ENCODE assay signal across 8 cellular contexts in genomic region chr19:55674841-55675660, GRCh38. TPM values are rescaled to one million over a fixed set of nuclear protein-coding genes. Genes with fewer than 3 reads are reported as not detected.
DNase-seq lines count a peak whose midpoint lies in the region; ATAC-seq and TF ChIP-seq lines count a peak whose summit lies in the region.

Gene EPN1 (plus strand): TSS chr19:55675226. CDS start chr19:55678628, 3,402 bp downstream.

- TF ChIP-seq CTCF in right atrium auricular region (IDR thresholded peaks at IDR 0.05) (no peak), psoas muscle (IDR thresholded peaks at IDR 0.05) (no peak)

- H3K36me3 ChIP-seq in right atrium auricular region (peaks cover 40% of the 10 kb centered on the region), psoas muscle (ENCODE audit: insufficient read depth in 1 of 2, low read depth in 1 of 2) (peaks cover 3 to 57% of the 10 kb centered on the region in 2 donors), urinary bladder (ENCODE audit: insufficient read depth) (peaks cover 5% of the 10 kb centered on the region)

- H3K27ac ChIP-seq in angular gyrus (ENCODE audit: low read depth, low read length) (peak within 1 kb of the TSS; percentile 68), right atrium auricular region (peak within 1 kb of the TSS; percentile 83 to 90), psoas muscle (peak within 1 kb of the TSS; percentile 95), urinary bladder (ENCODE audit: low read depth) (peak within 1 kb of the TSS; percentile 88)

- H3K4me1 ChIP-seq in right atrium auricular region = peaks cover 0 to 55% of the 10 kb centered on the region in 2 donors
- peaks cover 30% of the 10 kb centered on the region for H3K4me1 ChIP-seq in psoas muscle
- H3K4me1 ChIP-seq in urinary bladder (ENCODE audit: insufficient read depth) = no peaks in the 10 kb centered on the region

- intact Hi-C loops in psoas muscle (cut with DNase I) = no loop called here

- 0 to 1% (median 0%) methylated on average over 60 to 101 of the region's 101 CpGs for WGBS in psoas muscle, 3 donors
- 1% methylated on average over 101 of the region's 101 CpGs for WGBS in urinary bladder

- DNase-seq in NCI-H187 treated with DMSO at 0.1 percent for 48 hours (lab: John Stamatoyannopoulos, UW) (peak; percentile 79), T-helper 2 cell (peak; percentile 95 to 99 (median 96)), right atrium auricular region (ENCODE audit: low spot score) (peak; percentile 95), psoas muscle (peak; percentile 97 to 99)

- H3K27me3 ChIP-seq in right atrium auricular region (no peaks in the 10 kb centered on the region), psoas muscle (ENCODE audit: insufficient read depth in 3 of 3, low read length in 2 of 3) (no peaks in the 10 kb centered on the region)

- H3K4me3 ChIP-seq in right atrium auricular region = peak within 1 kb of the TSS; percentile 87
- peak within 1 kb of the TSS; percentile 90 for H3K4me3 ChIP-seq in psoas muscle
- peak within 1 kb of the TSS; percentile 98 for H3K4me3 ChIP-seq in urinary bladder (ENCODE audit: low read depth, low read length)

- ATAC-seq in GM18498 (IDR thresholded peaks at IDR 0.05; ENCODE audit: unreplicated experiment) = peak; percentile 70
- peak; percentile 50 for ATAC-seq in HG02943 (IDR thresholded peaks at IDR 0.05; ENCODE audit: low read depth, unreplicated experiment)
- peak; percentile 94 to 96 (median 96) for ATAC-seq in psoas muscle

- H3K9me3 ChIP-seq in right atrium auricular region = no peaks in the 10 kb centered on the region
- no peaks in the 10 kb centered on the region for H3K9me3 ChIP-seq in psoas muscle

RNA-seq across cellular contexts. Expression of gene EPN1, which starts in this region (rescaled TPM):
- total RNA-seq in right atrium auricular region (100 to 1,000 TPM; 179 to 187 TPM), psoas muscle (100 to 1,000 TPM; 113 to 134 (median 125) TPM), urinary bladder (23.4 TPM)
- polyA plus RNA-seq in psoas muscle (100 to 1,000 TPM; 117 to 211 (median 145) TPM), urinary bladder (106 TPM)

Comparison
In these comparisons a context has a peak if more than half of its experiments do, and no peak if none do; other contexts are left out.
1. Peak in every context shown above with its lines: DNase-seq, ATAC-seq, H3K4me3 ChIP-seq and H3K27ac ChIP-seq.